In the genomic region with DNA sequence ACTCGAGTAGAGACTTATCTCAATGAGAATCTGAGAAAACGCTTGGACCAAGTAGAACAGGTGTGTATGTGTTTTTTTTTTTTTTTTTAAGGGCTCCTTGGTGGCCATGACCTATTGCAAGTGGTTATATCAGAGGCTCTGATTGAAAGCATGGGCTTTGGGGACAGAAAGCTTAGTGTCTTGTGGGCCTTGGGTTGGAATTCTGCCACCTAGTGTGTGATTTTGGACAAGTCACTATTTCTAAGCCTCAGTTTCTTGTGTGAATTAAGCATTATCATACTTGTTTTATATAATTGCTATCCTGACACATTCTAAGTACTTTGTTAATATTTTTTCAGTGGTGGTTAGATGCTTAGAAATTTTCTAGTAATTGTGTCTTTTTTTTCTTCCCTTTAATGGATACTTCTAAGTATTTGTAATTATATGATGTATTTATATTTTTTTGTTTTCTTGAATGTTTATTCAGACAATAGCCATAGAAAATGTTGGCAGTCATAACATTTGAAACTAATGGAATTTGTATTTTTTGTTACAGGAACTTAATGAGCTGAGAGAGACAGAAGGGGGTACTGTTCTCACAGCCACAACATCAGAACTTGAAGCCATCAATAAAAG, we compare ENCODE assay signal across 9 cellular contexts. TPM values are rescaled to one million over a fixed set of nuclear protein-coding genes. Genes with fewer than 3 reads are reported as not detected.
DNase-seq lines count a peak whose midpoint lies in the region; ATAC-seq and TF ChIP-seq lines count a peak whose summit lies in the region.
"Had no signal": no experiment of that assay in that cellular context is flagged by ENCODE, and none has a peak within 500 bp of the region (broad histone marks: within the 10 kb centered on the region; RNA-seq: fewer than 3 reads in every experiment).

No MANE protein-coding gene starts in this region.

- peak in 4 of 6 experiments; percentile 47 to 64 (median 58) for TF ChIP-seq CTCF in Peyer's patch (IDR thresholded peaks at IDR 0.05)

- peaks cover 6 to 89% (median 11%) of the 10 kb centered on the region in 3 donors for H3K36me3 Mint-ChIP-seq in naive thymus-derived CD8-positive, alpha-beta T cell

- no peaks in the 10 kb centered on the region for H3K9me3 Mint-ChIP-seq in naive thymus-derived CD8-positive, alpha-beta T cell

- no peaks in the 10 kb centered on the region for H3K9me3 ChIP-seq in Peyer's patch

- H3K4me1 Mint-ChIP-seq in naive thymus-derived CD8-positive, alpha-beta T cell: no peaks in the 10 kb centered on the region

- DNase-seq in ACHN (peak; percentile 79), ELR (ENCODE audit: low read depth) (peak; percentile 77), Peyer's patch (no peak), dermis microvascular lymphatic vessel endothelial cell (ENCODE audit: low read depth in 2 of 2) (peak; percentile 70 to 78)
- peak in 6 of 10 donors; percentile 9 to 41 (median 18) for DNase-seq in naive thymus-derived CD8-positive, alpha-beta T cell
- DNase-seq: right cardiac atrium had no signal

- H3K27me3 ChIP-seq in Peyer's patch: no peaks in the 10 kb centered on the region

- in situ Hi-C loops in ACHN (cut with HindIII; ENCODE audit: low pct_ligation_motif_present, low pct_unique_long_range_greater_than_20kb, low sequenced_read_pairs): no loop called here

- H3K27ac Mint-ChIP-seq in naive thymus-derived CD8-positive, alpha-beta T cell: peak overlapping the region in 1 of 10 donors; percentile 71

- no peak overlapping the region for H3K4me3 ChIP-seq in Peyer's patch

- no peaks in the 10 kb centered on the region for H3K4me1 ChIP-seq in Peyer's patch

- ATAC-seq in HG03354 (IDR thresholded peaks at IDR 0.05; ENCODE audit: poor library complexity, severe bottlenecking, unreplicated experiment): peak; percentile 78
- peak; percentile 54 to 61 for ATAC-seq in naive thymus-derived CD8-positive, alpha-beta T cell
- ATAC-seq in HG02870 (IDR thresholded peaks at IDR 0.05; ENCODE audit: unreplicated experiment): no peak
- ATAC-seq in GM21367 (IDR thresholded peaks at IDR 0.05; ENCODE audit: unreplicated experiment): no peak

- no peak for TF ChIP-seq POLR2A in Peyer's patch (IDR thresholded peaks at IDR 0.05)

- H3K4me3 Mint-ChIP-seq in naive thymus-derived CD8-positive, alpha-beta T cell: no peak overlapping the region

- H3K36me3 ChIP-seq in Peyer's patch: peaks cover 0 to 95% (median 5%) of the 10 kb centered on the region in 3 donors

- POLR2A ChIA-PET in naive thymus-derived CD8-positive, alpha-beta T cell (lab: Charles Lee): no interaction called here

- no peaks in the 10 kb centered on the region for H3K27me3 Mint-ChIP-seq in naive thymus-derived CD8-positive, alpha-beta T cell

- no peak overlapping the region for H3K27ac ChIP-seq in Peyer's patch

RNA-seq across cellular contexts. Expression of a gene that starts 33.1 kb away (rescaled TPM):
- 10 to 100 TPM; 21.9 to 37.1 (median 33.0) TPM for total RNA-seq in Peyer's patch
- total RNA-seq in dermis microvascular lymphatic vessel endothelial cell: 16.3 and 18.4 TPM in 2 replicates
- 10 to 100 TPM; 53.9 to 55.3 TPM for total RNA-seq in naive thymus-derived CD8-positive, alpha-beta T cell
- polyA plus RNA-seq in naive thymus-derived CD8-positive, alpha-beta T cell: 10 to 100 TPM; 66.7 to 77.6 (median 70.2) TPM

RNA-seq across cellular contexts. Expression of a gene that starts 43.5 kb away (rescaled TPM):
- total RNA-seq in Peyer's patch: 1 to 10 TPM in 3 of 4 donors, under 1 TPM in 1; 0.80 to 4.1 (median 1.2) TPM
- 0.77 and 1.5 TPM in 2 replicates for total RNA-seq in dermis microvascular lymphatic vessel endothelial cell
- total RNA-seq in naive thymus-derived CD8-positive, alpha-beta T cell: under 1 TPM; 0.68 to 0.93 TPM
- under 1 TPM; 0.20 to 0.49 (median 0.46) TPM for polyA plus RNA-seq in naive thymus-derived CD8-positive, alpha-beta T cell

Comparison
In these comparisons a context has a peak if more than half of its experiments do, and no peak if none do; other contexts are left out.
1. DNase-seq: peak in ACHN (single experiment), ELR (single experiment), dermis microvascular lymphatic vessel endothelial cell (2 of 2) and naive thymus-derived CD8-positive, alpha-beta T cell (6 of 10); none in Peyer's patch (0 of 3).
2. ATAC-seq: peak in HG03354 (single experiment) and naive thymus-derived CD8-positive, alpha-beta T cell (2 of 2); none in HG02870 (single experiment) and GM21367 (single experiment).